ENCODE assay signal across 1 cellular context in genomic region chr11:7858001-7858400, GRCh38.
TF ChIP-seq lines count a peak whose summit lies in the region.

No MANE protein-coding gene starts in this region.

TF ChIP-seq in WTC11, 78 proteins besides CTCF, POLR2A, EP300 and RAD21 (continued from another document):
- TF ChIP-seq, protein P1, sequence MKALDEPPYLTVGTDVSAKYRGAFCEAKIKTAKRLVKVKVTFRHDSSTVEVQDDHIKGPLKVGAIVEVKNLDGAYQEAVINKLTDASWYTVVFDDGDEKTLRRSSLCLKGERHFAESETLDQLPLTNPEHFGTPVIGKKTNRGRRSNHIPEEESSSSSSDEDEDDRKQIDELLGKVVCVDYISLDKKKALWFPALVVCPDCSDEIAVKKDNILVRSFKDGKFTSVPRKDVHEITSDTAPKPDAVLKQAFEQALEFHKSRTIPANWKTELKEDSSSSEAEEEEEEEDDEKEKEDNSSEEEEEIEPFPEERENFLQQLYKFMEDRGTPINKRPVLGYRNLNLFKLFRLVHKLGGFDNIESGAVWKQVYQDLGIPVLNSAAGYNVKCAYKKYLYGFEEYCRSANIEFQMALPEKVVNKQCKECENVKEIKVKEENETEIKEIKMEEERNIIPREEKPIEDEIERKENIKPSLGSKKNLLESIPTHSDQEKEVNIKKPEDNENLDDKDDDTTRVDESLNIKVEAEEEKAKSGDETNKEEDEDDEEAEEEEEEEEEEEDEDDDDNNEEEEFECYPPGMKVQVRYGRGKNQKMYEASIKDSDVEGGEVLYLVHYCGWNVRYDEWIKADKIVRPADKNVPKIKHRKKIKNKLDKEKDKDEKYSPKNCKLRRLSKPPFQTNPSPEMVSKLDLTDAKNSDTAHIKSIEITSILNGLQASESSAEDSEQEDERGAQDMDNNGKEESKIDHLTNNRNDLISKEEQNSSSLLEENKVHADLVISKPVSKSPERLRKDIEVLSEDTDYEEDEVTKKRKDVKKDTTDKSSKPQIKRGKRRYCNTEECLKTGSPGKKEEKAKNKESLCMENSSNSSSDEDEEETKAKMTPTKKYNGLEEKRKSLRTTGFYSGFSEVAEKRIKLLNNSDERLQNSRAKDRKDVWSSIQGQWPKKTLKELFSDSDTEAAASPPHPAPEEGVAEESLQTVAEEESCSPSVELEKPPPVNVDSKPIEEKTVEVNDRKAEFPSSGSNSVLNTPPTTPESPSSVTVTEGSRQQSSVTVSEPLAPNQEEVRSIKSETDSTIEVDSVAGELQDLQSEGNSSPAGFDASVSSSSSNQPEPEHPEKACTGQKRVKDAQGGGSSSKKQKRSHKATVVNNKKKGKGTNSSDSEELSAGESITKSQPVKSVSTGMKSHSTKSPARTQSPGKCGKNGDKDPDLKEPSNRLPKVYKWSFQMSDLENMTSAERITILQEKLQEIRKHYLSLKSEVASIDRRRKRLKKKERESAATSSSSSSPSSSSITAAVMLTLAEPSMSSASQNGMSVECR (CRISPR knock-in tag; IDR thresholded peaks at IDR 0.05; ENCODE audit: borderline replicate concordance), result no peak
- TF ChIP-seq SMAD3 (CRISPR knock-in tag; IDR thresholded peaks at IDR 0.05; ENCODE audit: borderline replicate concordance) (no peak), CREM (CRISPR knock-in tag; IDR thresholded peaks at IDR 0.05) (no peak), JAZF1 (CRISPR knock-in tag; IDR thresholded peaks at IDR 0.05) (no peak), ZBTB21 (CRISPR knock-in tag; IDR thresholded peaks at IDR 0.05; ENCODE audit: borderline replicate concordance) (no peak), NR3C1 (CRISPR knock-in tag; conservative IDR thresholded peaks at IDR 0.05; ENCODE audit: low read depth) (no peak), MYBL2 (CRISPR knock-in tag; IDR thresholded peaks at IDR 0.05) (no peak), EMX1 (CRISPR knock-in tag; IDR thresholded peaks at IDR 0.05) (no peak)
- TF ChIP-seq, protein P2, sequence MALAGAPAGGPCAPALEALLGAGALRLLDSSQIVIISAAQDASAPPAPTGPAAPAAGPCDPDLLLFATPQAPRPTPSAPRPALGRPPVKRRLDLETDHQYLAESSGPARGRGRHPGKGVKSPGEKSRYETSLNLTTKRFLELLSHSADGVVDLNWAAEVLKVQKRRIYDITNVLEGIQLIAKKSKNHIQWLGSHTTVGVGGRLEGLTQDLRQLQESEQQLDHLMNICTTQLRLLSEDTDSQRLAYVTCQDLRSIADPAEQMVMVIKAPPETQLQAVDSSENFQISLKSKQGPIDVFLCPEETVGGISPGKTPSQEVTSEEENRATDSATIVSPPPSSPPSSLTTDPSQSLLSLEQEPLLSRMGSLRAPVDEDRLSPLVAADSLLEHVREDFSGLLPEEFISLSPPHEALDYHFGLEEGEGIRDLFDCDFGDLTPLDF (CRISPR knock-in tag; IDR thresholded peaks at IDR 0.05), result no peak
- TF ChIP-seq, protein P3, sequence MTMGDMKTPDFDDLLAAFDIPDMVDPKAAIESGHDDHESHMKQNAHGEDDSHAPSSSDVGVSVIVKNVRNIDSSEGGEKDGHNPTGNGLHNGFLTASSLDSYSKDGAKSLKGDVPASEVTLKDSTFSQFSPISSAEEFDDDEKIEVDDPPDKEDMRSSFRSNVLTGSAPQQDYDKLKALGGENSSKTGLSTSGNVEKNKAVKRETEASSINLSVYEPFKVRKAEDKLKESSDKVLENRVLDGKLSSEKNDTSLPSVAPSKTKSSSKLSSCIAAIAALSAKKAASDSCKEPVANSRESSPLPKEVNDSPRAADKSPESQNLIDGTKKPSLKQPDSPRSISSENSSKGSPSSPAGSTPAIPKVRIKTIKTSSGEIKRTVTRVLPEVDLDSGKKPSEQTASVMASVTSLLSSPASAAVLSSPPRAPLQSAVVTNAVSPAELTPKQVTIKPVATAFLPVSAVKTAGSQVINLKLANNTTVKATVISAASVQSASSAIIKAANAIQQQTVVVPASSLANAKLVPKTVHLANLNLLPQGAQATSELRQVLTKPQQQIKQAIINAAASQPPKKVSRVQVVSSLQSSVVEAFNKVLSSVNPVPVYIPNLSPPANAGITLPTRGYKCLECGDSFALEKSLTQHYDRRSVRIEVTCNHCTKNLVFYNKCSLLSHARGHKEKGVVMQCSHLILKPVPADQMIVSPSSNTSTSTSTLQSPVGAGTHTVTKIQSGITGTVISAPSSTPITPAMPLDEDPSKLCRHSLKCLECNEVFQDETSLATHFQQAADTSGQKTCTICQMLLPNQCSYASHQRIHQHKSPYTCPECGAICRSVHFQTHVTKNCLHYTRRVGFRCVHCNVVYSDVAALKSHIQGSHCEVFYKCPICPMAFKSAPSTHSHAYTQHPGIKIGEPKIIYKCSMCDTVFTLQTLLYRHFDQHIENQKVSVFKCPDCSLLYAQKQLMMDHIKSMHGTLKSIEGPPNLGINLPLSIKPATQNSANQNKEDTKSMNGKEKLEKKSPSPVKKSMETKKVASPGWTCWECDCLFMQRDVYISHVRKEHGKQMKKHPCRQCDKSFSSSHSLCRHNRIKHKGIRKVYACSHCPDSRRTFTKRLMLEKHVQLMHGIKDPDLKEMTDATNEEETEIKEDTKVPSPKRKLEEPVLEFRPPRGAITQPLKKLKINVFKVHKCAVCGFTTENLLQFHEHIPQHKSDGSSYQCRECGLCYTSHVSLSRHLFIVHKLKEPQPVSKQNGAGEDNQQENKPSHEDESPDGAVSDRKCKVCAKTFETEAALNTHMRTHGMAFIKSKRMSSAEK (CRISPR knock-in tag; IDR thresholded peaks at IDR 0.05; ENCODE audit: borderline replicate concordance), result no peak
- TF ChIP-seq, protein P4, sequence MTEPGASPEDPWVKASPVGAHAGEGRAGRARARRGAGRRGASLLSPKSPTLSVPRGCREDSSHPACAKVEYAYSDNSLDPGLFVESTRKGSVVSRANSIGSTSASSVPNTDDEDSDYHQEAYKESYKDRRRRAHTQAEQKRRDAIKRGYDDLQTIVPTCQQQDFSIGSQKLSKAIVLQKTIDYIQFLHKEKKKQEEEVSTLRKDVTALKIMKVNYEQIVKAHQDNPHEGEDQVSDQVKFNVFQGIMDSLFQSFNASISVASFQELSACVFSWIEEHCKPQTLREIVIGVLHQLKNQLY (CRISPR knock-in tag; IDR thresholded peaks at IDR 0.05), result no peak
